In genomic region chrX:71111141-71111843, GRCh38 we compare ENCODE assay signal across 8 cellular contexts. TPM values are rescaled to one million over a fixed set of nuclear protein-coding genes. Genes with fewer than 3 reads are reported as not detected.
DNase-seq lines count a peak whose midpoint lies in the region; ATAC-seq and TF ChIP-seq lines count a peak whose summit lies in the region.

Gene IL2RG (minus strand): TSS chrX:71111577. CDS start chrX:71111539, 38 bp downstream.

- peak; percentile 93 for ATAC-seq in HG02642 (IDR thresholded peaks at IDR 0.05; ENCODE audit: poor library complexity, unreplicated experiment)

- H3K4me1 ChIP-seq in OCI-LY7 (ENCODE audit: insufficient read depth, low read length, poor library complexity, severe bottlenecking), result peaks cover 47% of the 10 kb centered on the region

- CTCF ChIA-PET in OCI-LY7 (lab: Charles Lee; ENCODE audit: unreplicated experiment), result no interaction called here

- in situ Hi-C loops in GM13976 (cut with MboI; ENCODE audit: low sequenced_read_pairs, unreplicated experiment), result no loop called here

- peaks cover 15% of the 10 kb centered on the region; the same call in 1 of the 2 replicates for H3K79me2 ChIP-seq in OCI-LY7 (ENCODE audit: insufficient read depth, low read depth, low read length)

- no peak for TF ChIP-seq CTCF in GM13976 (IDR thresholded peaks at IDR 0.05; ENCODE audit: borderline replicate concordance, control extremely low read depth, extremely low read depth, insufficient read depth, missing control alignments)
- TF ChIP-seq CTCF in OCI-LY7 (conservative IDR thresholded peaks at IDR 0.05; ENCODE audit: low read length), result no peak
- no peak for TF ChIP-seq CTCF in lower leg skin (IDR thresholded peaks at IDR 0.05)

- H3K4me3 ChIP-seq in OCI-LY7 (ENCODE audit: low read depth, low read length, poor library complexity, severe bottlenecking) (peak within 1 kb of the TSS; percentile 88), lower leg skin (ENCODE audit: low read depth, poor library complexity, severe bottlenecking) (no peak within 1 kb of the TSS)

- H3K9me3 ChIP-seq in OCI-LY7 (ENCODE audit: low read length), result no peaks in the 10 kb centered on the region

- H3K36me3 ChIP-seq in OCI-LY7 (ENCODE audit: insufficient read depth, low read length), result peaks cover 32% of the 10 kb centered on the region

- DNase-seq in GM13976 (ENCODE audit: low spot score) (peak; percentile 76), OCI-LY7 (ENCODE audit: low spot score) (peak; percentile 84), COLO829 (ENCODE audit: low spot score) (no peak), lower leg skin (ENCODE audit: low spot score in 2 of 2) (no peak), islet precursor cell (no peak)
- peak; percentile 62 for DNase-seq in activated effector memory CD4-positive, alpha-beta T cell treated with Interleukin-2 at 50 U/mL for 16 hours
- DNase-seq in stimulated activated CD4-positive, alpha-beta T cell treated with anti-CD3 and anti-CD28 coated beads, Interleukin-12 subunit alpha, Interleukin-12 subunit beta, amount 100 ng/mL, for 48 hours (ENCODE audit: low read depth in 2 of 3, low spot score in 1 of 3), result peak; percentile 55 to 82 (median 57)

- peak within 1 kb of the TSS; percentile 90 for H3K4me2 ChIP-seq in OCI-LY7 (ENCODE audit: low read length)

- H3K27ac ChIP-seq in OCI-LY7 (ENCODE audit: low read depth, low read length, poor library complexity, severe bottlenecking), result peak within 1 kb of the TSS; percentile 77

- no peaks in the 10 kb centered on the region for H3K9me2 ChIP-seq in OCI-LY7 (ENCODE audit: insufficient read depth, low read length)

- TF ChIP-seq POLR2A in lower leg skin (IDR thresholded peaks at IDR 0.05), result no peak

- H2AFZ ChIP-seq in OCI-LY7 (ENCODE audit: low read length), result peak within 1 kb of the TSS; percentile 81

- BruUV-seq in OCI-LY7 (replicated peaks; lab: Mats Ljungman, UMichigan), result TSS peak; percentile 87

- WGBS in lower leg skin, 2 donors, result 54 to 65% methylated on average over 8 of the region's 8 CpGs

- intact Hi-C loops in OCI-LY7 (cut with micrococcal nuclease; ENCODE audit: unreplicated experiment) (loop anchor here (10.0 kb wide), 1 partner anchor 174 kb away; the partner anchor contains the start of gene NONO), lower leg skin (cut with DNase I; ENCODE audit: low total_unique reads) (no loop called here)

- POLR2A ChIA-PET in OCI-LY7 (lab: Charles Lee), result interaction anchor here (1.0 to 1.9 kb wide), 5 partner anchors 9 to 255 kb away, joined by 4 to 17 read pairs (median 6); partner anchors contain the start of genes NONO and TAF1

- no peaks in the 10 kb centered on the region for H4K20me1 ChIP-seq in OCI-LY7 (ENCODE audit: insufficient read depth, low read length)

RNA-seq across cellular contexts. Expression of gene IL2RG, which starts in this region (rescaled TPM):
- 20.5 and 21.5 TPM in 2 replicates for total RNA-seq in OCI-LY7 (2014; rRNA removed; shearing (Covaris generic))
- total RNA-seq in OCI-LY7 (2022), result 33.3 and 33.6 TPM in 2 replicates
- total RNA-seq in lower leg skin, result 10 to 100 TPM in 2 of 4 donors, 1 to 10 TPM in 2; 7.0 to 19.8 (median 10.6) TPM

Comparison
In these comparisons a context has a peak if more than half of its experiments do, and no peak if none do; other contexts are left out.
1. DNase-seq: peak in GM13976 (single experiment), OCI-LY7 (single experiment), activated effector memory CD4-positive, alpha-beta T cell treated with Interleukin-2 at 50 U/mL for 16 hours (single experiment) and stimulated activated CD4-positive, alpha-beta T cell treated with anti-CD3 and anti-CD28 coated beads, Interleukin-12 subunit alpha, Interleukin-12 subunit beta, amount 100 ng/mL, for 48 hours (3 of 3); none in COLO829 (single experiment), lower leg skin (0 of 2) and islet precursor cell (single experiment).